ENCODE assay signal across 8 cellular contexts in the genomic region with DNA sequence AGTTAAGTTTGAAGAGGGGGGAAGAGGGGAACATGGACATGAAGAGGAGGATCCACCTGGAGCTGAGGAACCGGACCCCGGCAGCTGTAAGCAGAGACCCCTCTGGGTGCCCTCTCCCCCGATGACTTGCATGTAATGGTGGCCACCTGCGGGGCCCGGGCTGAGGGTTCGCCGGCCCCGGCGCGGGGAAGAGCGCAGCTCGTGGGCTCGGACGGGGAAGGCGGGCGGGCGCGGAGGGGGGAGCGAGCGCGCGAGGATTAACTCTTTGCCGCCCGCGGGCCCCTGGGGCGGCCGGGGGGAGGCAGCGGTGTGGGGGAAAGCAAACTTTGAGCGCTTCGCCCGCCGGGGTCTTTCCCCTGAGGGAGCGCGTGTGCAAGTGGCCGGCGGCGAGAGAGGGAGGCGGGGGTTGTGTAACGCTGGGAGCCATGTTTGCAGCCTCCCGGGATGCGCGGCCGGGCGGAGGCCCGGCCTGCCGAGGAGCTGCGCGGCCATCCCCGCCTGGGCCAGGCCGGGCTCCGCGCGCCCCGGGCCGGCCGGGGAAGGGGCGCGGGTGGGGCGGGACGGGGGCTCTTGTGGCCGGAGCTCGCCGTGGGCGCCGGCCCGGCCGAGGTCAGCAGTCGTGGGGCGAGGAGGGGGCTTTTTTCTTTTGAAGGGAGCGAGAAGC. TPM values are rescaled to one million over a fixed set of nuclear protein-coding genes. Genes with fewer than 3 reads are reported as not detected.
DNase-seq lines count a peak whose midpoint lies in the region; ATAC-seq and TF ChIP-seq lines count a peak whose summit lies in the region.

No MANE protein-coding gene starts in this region.

- H3K9me3 Mint-ChIP-seq in activated naive CD8-positive, alpha-beta T cell treated with anti-CD3 and anti-CD28 coated beads, Interleukin-2, amount 50 U/mL, for 24 hours: no peaks in the 10 kb centered on the region
- no peaks in the 10 kb centered on the region for H3K9me3 Mint-ChIP-seq in progenitor cell of endocrine pancreas (ENCODE audit: low read depth)

- intact Hi-C loops in left ventricle myocardium inferior (cut with micrococcal nuclease): loop anchor here (10.0 kb wide), 1 partner anchor 51 kb away; no protein-coding TSS in a partner anchor

- ATAC-seq in HG03025 (IDR thresholded peaks at IDR 0.05; ENCODE audit: low FRiP score, unreplicated experiment): peak; percentile 16
- peak; percentile 2 for ATAC-seq in activated naive CD8-positive, alpha-beta T cell treated with anti-CD3 and anti-CD28 coated beads, Interleukin-2, amount 50 U/mL, for 24 hours

- DNase-seq in NCI-H1417 (lab: John Stamatoyannopoulos, UW) (peak; percentile 37 to 93 (median 91)), NCI-H1417 treated with DMSO at 0.1 percent for 48 hours (lab: John Stamatoyannopoulos, UW) (no peak), RPMI8226 (peak; percentile 43), left ventricle myocardium inferior (peak; percentile 64), progenitor cell of endocrine pancreas (ENCODE audit: low spot score, unreplicated experiment) (peak; percentile 30), ureter (ENCODE audit: low spot score) (peak; percentile 65)
- peak; percentile 56 for DNase-seq in activated naive CD8-positive, alpha-beta T cell treated with anti-CD3 and anti-CD28 coated beads, Interleukin-2, amount 50 U/mL, for 24 hours

- peaks cover 53% of the 10 kb centered on the region for H3K4me1 Mint-ChIP-seq in activated naive CD8-positive, alpha-beta T cell treated with anti-CD3 and anti-CD28 coated beads, Interleukin-2, amount 50 U/mL, for 24 hours
- peaks cover 16% of the 10 kb centered on the region for H3K4me1 Mint-ChIP-seq in progenitor cell of endocrine pancreas (ENCODE audit: low read depth)

- H3K27me3 ChIP-seq in left ventricle myocardium inferior (ENCODE audit: low read depth): no peaks in the 10 kb centered on the region

- peak overlapping the region; percentile 82 for H3K4me3 Mint-ChIP-seq in activated naive CD8-positive, alpha-beta T cell treated with anti-CD3 and anti-CD28 coated beads, Interleukin-2, amount 50 U/mL, for 24 hours
- peak overlapping the region; percentile 78 for H3K4me3 Mint-ChIP-seq in progenitor cell of endocrine pancreas (ENCODE audit: low read depth)

- no peaks in the 10 kb centered on the region for H3K27me3 Mint-ChIP-seq in activated naive CD8-positive, alpha-beta T cell treated with anti-CD3 and anti-CD28 coated beads, Interleukin-2, amount 50 U/mL, for 24 hours
- peaks cover 33% of the 10 kb centered on the region for H3K27me3 Mint-ChIP-seq in progenitor cell of endocrine pancreas

- H3K4me1 ChIP-seq in left ventricle myocardium inferior: peaks cover 72% of the 10 kb centered on the region

- H3K36me3 Mint-ChIP-seq in activated naive CD8-positive, alpha-beta T cell treated with anti-CD3 and anti-CD28 coated beads, Interleukin-2, amount 50 U/mL, for 24 hours (ENCODE audit: low read depth): peaks cover 25% of the 10 kb centered on the region
- peaks cover 2% of the 10 kb centered on the region for H3K36me3 Mint-ChIP-seq in progenitor cell of endocrine pancreas (ENCODE audit: insufficient read depth)

- no peaks in the 10 kb centered on the region for H3K9me3 ChIP-seq in left ventricle myocardium inferior (replicated peaks)

- peak overlapping the region; percentile 86 for H3K27ac Mint-ChIP-seq in activated naive CD8-positive, alpha-beta T cell treated with anti-CD3 and anti-CD28 coated beads, Interleukin-2, amount 50 U/mL, for 24 hours
- H3K27ac Mint-ChIP-seq in progenitor cell of endocrine pancreas: peak overlapping the region; percentile 81

- no peak for TF ChIP-seq CTCF in left ventricle myocardium inferior (IDR thresholded peaks at IDR 0.05; ENCODE audit: borderline replicate concordance)
- no peak for TF ChIP-seq CTCF in progenitor cell of endocrine pancreas (IDR thresholded peaks at IDR 0.05; ENCODE audit: unreplicated experiment)

- H3K4me3 ChIP-seq in left ventricle myocardium inferior: peak overlapping the region; percentile 80

- H3K36me3 ChIP-seq in left ventricle myocardium inferior: no peaks in the 10 kb centered on the region

- peak overlapping the region; percentile 99 for H3K27ac ChIP-seq in left ventricle myocardium inferior (replicated peaks)

RNA-seq across cellular contexts. Expression of gene ANP32B, which starts 0.5 kb away (rescaled TPM):
- total RNA-seq in left ventricle myocardium inferior (49.9 TPM), progenitor cell of endocrine pancreas (153 and 156 TPM in 2 replicates), ureter (136 TPM)

RNA-seq across cellular contexts. Expression of gene HEMGN, which starts 45.7 kb away (rescaled TPM):
- total RNA-seq in left ventricle myocardium inferior: 0.14 TPM
- total RNA-seq in progenitor cell of endocrine pancreas: not detected in 2 replicates
- not detected for total RNA-seq in ureter
